8 cellular contexts compared by ENCODE assay signal in genomic region chr1:11680270-11681070, GRCh38. TPM values are rescaled to one million over a fixed set of nuclear protein-coding genes. Genes with fewer than 3 reads are reported as not detected.
DNase-seq lines count a peak whose midpoint lies in the region; ATAC-seq, FAIRE-seq and TF ChIP-seq lines count a peak whose summit lies in the region.

No MANE protein-coding gene starts in this region.

- H4K20me1 ChIP-seq in MM.1S (ENCODE audit: insufficient read depth, low read length): no peaks in the 10 kb centered on the region

- H3K27me3 ChIP-seq in MM.1S (replicated peaks; ENCODE audit: insufficient read depth, low read length) (peaks cover 15% of the 10 kb centered on the region), mesenchymal stem cell (ENCODE audit: control insufficient read depth in 1 of 2, insufficient read depth in 1 of 2, low read length in 2 of 2) (peaks cover 10 to 21% of the 10 kb centered on the region in 2 experiments), upper lobe of left lung (no peaks in the 10 kb centered on the region)

- peaks cover 18% of the 10 kb centered on the region for H3K79me1 ChIP-seq in mesenchymal stem cell (replicated peaks; ENCODE audit: low read length, poor library complexity, severe bottlenecking)

- H3K9me3 Mint-ChIP-seq in chondrocyte (ENCODE audit: low read depth): no peaks in the 10 kb centered on the region

- TF ChIP-seq EP300 in upper lobe of left lung (IDR thresholded peaks at IDR 0.05): no peak

- peak overlapping the region; percentile 92 for H3K18ac ChIP-seq in mesenchymal stem cell (ENCODE audit: low read depth in 1 of 2, low read length in 2 of 2)

- H3K36me3 ChIP-seq in MM.1S (replicated peaks; ENCODE audit: insufficient read depth, low read length) (no peaks in the 10 kb centered on the region), mesenchymal stem cell (ENCODE audit: control insufficient read depth in 1 of 2, insufficient read depth in 2 of 2, low read depth in 1 of 2, low read length in 2 of 2) (peaks cover 16 to 21% of the 10 kb centered on the region in 2 experiments), upper lobe of left lung (peaks cover 0 to 21% (median 12%) of the 10 kb centered on the region in 4 donors)

- peak overlapping the region; percentile 89 for H2BK120ac ChIP-seq in mesenchymal stem cell (ENCODE audit: low read depth, low read length)

- peak overlapping the region; percentile 27 to 41 for H3K4ac ChIP-seq in mesenchymal stem cell (ENCODE audit: low read depth in 1 of 2, low read length in 2 of 2)

- H3F3A ChIP-seq in MM.1S (ENCODE audit: insufficient read depth, low read length): peaks cover 9% of the 10 kb centered on the region

- H2BK5ac ChIP-seq in mesenchymal stem cell (ENCODE audit: low read depth, low read length, poor library complexity, severe bottlenecking): peak overlapping the region; percentile 76

- peak overlapping the region; percentile 75 for H2BK15ac ChIP-seq in mesenchymal stem cell (ENCODE audit: low read depth, poor library complexity, severe bottlenecking)

- no peak overlapping the region for H2AK5ac ChIP-seq in mesenchymal stem cell (ENCODE audit: low read length, severe bottlenecking)

- H3K4me3 Mint-ChIP-seq in chondrocyte (ENCODE audit: unreplicated experiment): peak overlapping the region; percentile 89

- no peaks in the 10 kb centered on the region for H3K4me1 ChIP-seq in MM.1S (ENCODE audit: low read length)
- peaks cover 14% of the 10 kb centered on the region for H3K4me1 ChIP-seq in mesenchymal stem cell (ENCODE audit: control insufficient read depth, insufficient read depth, low read depth, low read length)
- H3K4me1 ChIP-seq in upper lobe of left lung: peaks cover 12 to 28% (median 15%) of the 10 kb centered on the region in 4 donors

- peaks cover 13% of the 10 kb centered on the region for H3K4me1 Mint-ChIP-seq in chondrocyte (ENCODE audit: low read depth)

- H3K14ac ChIP-seq in mesenchymal stem cell (ENCODE audit: low read length in 2 of 2): peak overlapping the region in 1 of 2 experiments; percentile 92

- no peaks in the 10 kb centered on the region for H3K9me2 ChIP-seq in MM.1S (replicated peaks; ENCODE audit: insufficient read depth, low read length)

- H3K9ac ChIP-seq in MM.1S (ENCODE audit: low read length) (peak overlapping the region; percentile 86), mesenchymal stem cell (ENCODE audit: low read length) (peak overlapping the region; percentile 87)

- H2AFZ ChIP-seq in MM.1S (ENCODE audit: low read length) (peak overlapping the region; percentile 99), mesenchymal stem cell (ENCODE audit: low read depth, low read length) (peak overlapping the region; percentile 82)

- H3K9me3 ChIP-seq in MM.1S (replicated peaks; ENCODE audit: insufficient read depth, low read length): no peaks in the 10 kb centered on the region
- no peaks in the 10 kb centered on the region for H3K9me3 ChIP-seq in mesenchymal stem cell (ENCODE audit: control insufficient read depth, low read length)
- no peaks in the 10 kb centered on the region for H3K9me3 ChIP-seq in upper lobe of left lung

- H3K27me3 Mint-ChIP-seq in chondrocyte (ENCODE audit: low read depth): peaks cover 2% of the 10 kb centered on the region

- H3K27ac ChIP-seq in MM.1S (ENCODE audit: low read length) (peak overlapping the region; percentile 36; the same call in 1 of the 2 replicates), mesenchymal stem cell (ENCODE audit: low read length, poor library complexity, severe bottlenecking) (no peak overlapping the region), upper lobe of left lung (peak overlapping the region; percentile 83 to 93 (median 84))

- TF ChIP-seq POLR2A in GM18505 (IDR thresholded peaks at IDR 0.05; ENCODE audit: borderline replicate concordance, extremely low read depth, insufficient read depth, insufficient read length) (no peak), H54 (IDR thresholded peaks at IDR 0.05; ENCODE audit: low read depth, low read length) (no peak), upper lobe of left lung (IDR thresholded peaks at IDR 0.05) (no peak)

- peak; percentile 47 for DNase-seq in H54 (ENCODE audit: insufficient read length, low spot score)
- DNase-seq in MM.1S: no peak
- DNase-seq in chondrocyte (ENCODE audit: low spot score): no peak
- peak; percentile 60 for DNase-seq in mesenchymal stem cell
- peak in 1 of 2 donors; percentile 83 for DNase-seq in upper lobe of left lung
- DNase-seq in globus pallidus (ENCODE audit: low spot score): no peak
- DNase-seq in COLO829 (ENCODE audit: low spot score): no peak

- H2BK12ac ChIP-seq in mesenchymal stem cell (ENCODE audit: low read length in 2 of 2): peak overlapping the region; percentile 25 to 61

- no peaks in the 10 kb centered on the region for H3K36me3 Mint-ChIP-seq in chondrocyte (ENCODE audit: low read depth)

- ATAC-seq in GM18505 (IDR thresholded peaks at IDR 0.05; ENCODE audit: unreplicated experiment): peak; percentile 21
- ATAC-seq in upper lobe of left lung (ENCODE audit: low FRiP score in 2 of 2): peak; percentile 2 to 62

- peaks cover 7% of the 10 kb centered on the region for H3K79me2 ChIP-seq in MM.1S (ENCODE audit: low read length)

- H4K8ac ChIP-seq in mesenchymal stem cell (ENCODE audit: low read length): peak overlapping the region; percentile 57

- H3K23ac ChIP-seq in mesenchymal stem cell (ENCODE audit: low read length in 2 of 2): peak overlapping the region in 1 of 2 experiments; percentile 93

- no peak for TF ChIP-seq CTCF in MM.1S (IDR thresholded peaks at IDR 0.05; ENCODE audit: low read length)
- peak; percentile 12 for TF ChIP-seq CTCF in chondrocyte (IDR thresholded peaks at IDR 0.05)
- no peak for TF ChIP-seq CTCF in upper lobe of left lung (IDR thresholded peaks at IDR 0.05)

- peak overlapping the region; percentile 99 for H3K4me3 ChIP-seq in MM.1S (ENCODE audit: low read length)
- peak overlapping the region; percentile 81 to 92 for H3K4me3 ChIP-seq in mesenchymal stem cell (ENCODE audit: insufficient read depth in 1 of 2, low read depth in 1 of 2, low read length in 2 of 2)
- H3K4me3 ChIP-seq in upper lobe of left lung: peak overlapping the region; percentile 33 to 88 (median 76)

- no peak for FAIRE-seq in H54 (lab: Jason Lieb, UNC)

- 12% methylated on average over 38 of the region's 65 CpGs for WGBS in mesenchymal stem cell
- 10 to 50% methylated on average over 7 to 53 of the region's 65 CpGs for WGBS in upper lobe of left lung, 2 donors

- no peak overlapping the region for H4K91ac ChIP-seq in mesenchymal stem cell (ENCODE audit: low read length)

- H3K27ac Mint-ChIP-seq in chondrocyte (ENCODE audit: unreplicated experiment): peak overlapping the region; percentile 82

- H3K4me2 ChIP-seq in MM.1S (ENCODE audit: low read depth, low read length): peak overlapping the region; percentile 99
- peak overlapping the region; percentile 81 for H3K4me2 ChIP-seq in mesenchymal stem cell (ENCODE audit: low read length, poor library complexity, severe bottlenecking)

RNA-seq across cellular contexts. Expression of gene MAD2L2, which starts 0.5 kb away (rescaled TPM):
- total RNA-seq in chondrocyte (31.8 to 33.6 TPM (median 32.1 TPM) in 3 replicates), upper lobe of left lung (10 to 100 TPM; 20.3 to 38.8 (median 28.0) TPM)
- 25.7 TPM for polyA plus RNA-seq in mesenchymal stem cell (2013, experiment 1 of 2)
- polyA plus RNA-seq in mesenchymal stem cell (2013, experiment 2 of 2): 26.3 TPM

RNA-seq across cellular contexts. Expression of gene DRAXIN, which starts 11.0 kb away (rescaled TPM):
- total RNA-seq in chondrocyte: 0.17 to 0.29 TPM (median 0.18 TPM) in 3 replicates
- not detected for polyA plus RNA-seq in mesenchymal stem cell (2013, experiment 1 of 2)
- polyA plus RNA-seq in mesenchymal stem cell (2013, experiment 2 of 2): under 0.01 TPM
- under 1 TPM in 2 of 6 donors, not detected in 4; 0.11 to 0.17 TPM for total RNA-seq in upper lobe of left lung

RNA-seq across cellular contexts. Expression of gene FBXO6, which starts 16.5 kb away (rescaled TPM):
- total RNA-seq in chondrocyte (8.5 to 10.1 TPM (median 9.2 TPM) in 3 replicates), upper lobe of left lung (10 to 100 TPM; 10.5 to 25.4 (median 16.4) TPM)
- 6.2 TPM for polyA plus RNA-seq in mesenchymal stem cell (2013, experiment 1 of 2)
- polyA plus RNA-seq in mesenchymal stem cell (2013, experiment 2 of 2): 6.3 TPM

RNA-seq across cellular contexts. Expression of gene FBXO44, which starts 25.8 kb away (rescaled TPM):
- total RNA-seq in chondrocyte (15.7 to 17.5 TPM (median 16.5 TPM) in 3 replicates), upper lobe of left lung (100 to 1,000 TPM in 1 of 6 donors, 10 to 100 TPM in 5; 14.7 to 114 (median 18.0) TPM)
- polyA plus RNA-seq in mesenchymal stem cell (2013, experiment 1 of 2): 17.4 TPM
- 14.8 TPM for polyA plus RNA-seq in mesenchymal stem cell (2013, experiment 2 of 2)

RNA-seq across cellular contexts. Expression of gene FBXO2, which starts 26.2 kb away (rescaled TPM):
- 1.2 to 1.6 TPM (median 1.2 TPM) in 3 replicates for total RNA-seq in chondrocyte
- 3.1 TPM for polyA plus RNA-seq in mesenchymal stem cell (2013, experiment 1 of 2)
- polyA plus RNA-seq in mesenchymal stem cell (2013, experiment 2 of 2): 3.7 TPM
- 10 to 100 TPM in 5 of 6 donors, 1 to 10 TPM in 1; 8.2 to 18.0 (median 13.8) TPM for total RNA-seq in upper lobe of left lung

Comparison
In these comparisons a context has a peak if more than half of its experiments do, and no peak if none do; other contexts are left out.
1. DNase-seq: peak in H54 (single experiment) and mesenchymal stem cell (single experiment); none in MM.1S (single experiment), chondrocyte (single experiment), globus pallidus (single experiment) and COLO829 (single experiment).
2. Peak in every context shown above with its lines, with median percentiles within 50 percentile points of each other: H3K4me3 ChIP-seq.